Comparison of ENCODE assay signal across 1 cellular context in genomic region chr16:20902426-20902825, GRCh38.
TF ChIP-seq lines count a peak whose summit lies in the region.

No MANE protein-coding gene starts in this region.

TF ChIP-seq in GM23338, 12 proteins besides CTCF, POLR2A, EP300 and RAD21 (continued from another document):
- TF ChIP-seq ETS1 (IDR thresholded peaks at IDR 0.05) = no peak
- TF ChIP-seq EZH2 (IDR thresholded peaks at IDR 0.05; ENCODE audit: low read depth, unreplicated experiment) = no peak
- no peak for TF ChIP-seq REST (IDR thresholded peaks at IDR 0.05; ENCODE audit: unreplicated experiment)
